Comparison of ENCODE assay signal across 8 cellular contexts in genomic region chr1:165630629-165631402, GRCh38. TPM values are rescaled to one million over a fixed set of nuclear protein-coding genes. Genes with fewer than 3 reads are reported as not detected.
DNase-seq lines count a peak whose midpoint lies in the region; ATAC-seq, FAIRE-seq and TF ChIP-seq lines count a peak whose summit lies in the region.

Gene MGST3 (plus strand): TSS chr1:165631234. CDS start chr1:165649848, 18,614 bp downstream.

- peak; percentile 63 for TF ChIP-seq POLR2A in NB4 (IDR thresholded peaks at IDR 0.05; ENCODE audit: extremely low read depth, insufficient read length)

- no peaks in the 10 kb centered on the region for H3K36me3 ChIP-seq in GM06990 (ENCODE audit: control insufficient read depth, insufficient read depth, low read length)
- peaks cover 0 to 6% of the 10 kb centered on the region in 2 donors for H3K36me3 ChIP-seq in neuronal stem cell (replicated peaks in 1 of 2; ENCODE audit: control insufficient read depth in 2 of 2, insufficient read depth in 2 of 2, low read length in 2 of 2)

- CTCF ChIA-PET in activated naive CD4-positive, alpha-beta T cell treated with anti-CD3 and anti-CD28 coated beads for 36 hours (lab: Charles Lee): interaction anchor here (0.7 to 0.8 kb wide), 2 partner anchors 9 to 33 kb away, joined by 4 read pairs; no protein-coding TSS in a partner anchor

- no peak within 1 kb of the TSS for H3K4me3 Mint-ChIP-seq in activated naive CD4-positive, alpha-beta T cell treated with anti-CD3 and anti-CD28 coated beads for 36 hours

- TF ChIP-seq CTCF in GM06990 (IDR thresholded peaks at IDR 0.05; ENCODE audit: insufficient read depth, low read length, poor library complexity, severe bottlenecking) (no peak), NB4 (IDR thresholded peaks at IDR 0.05; ENCODE audit: low read depth, low read length) (no peak), subcutaneous adipose tissue (IDR thresholded peaks at IDR 0.05; ENCODE audit: low read depth) (no peak)

- no peaks in the 10 kb centered on the region for H3K9me3 ChIP-seq in neuronal stem cell (replicated peaks in 1 of 2; ENCODE audit: control insufficient read depth in 2 of 2, insufficient read depth in 1 of 2, low read depth in 1 of 2, low read length in 2 of 2)

- H3K9ac ChIP-seq in neuronal stem cell (ENCODE audit: low read depth, low read length, poor library complexity): peak within 1 kb of the TSS; percentile 65

- no peaks in the 10 kb centered on the region for H3K9me3 Mint-ChIP-seq in activated naive CD4-positive, alpha-beta T cell treated with anti-CD3 and anti-CD28 coated beads for 36 hours

- no peak within 1 kb of the TSS for H4K91ac ChIP-seq in neuronal stem cell (ENCODE audit: low read depth, low read length, poor library complexity)

- peak within 1 kb of the TSS; percentile 82 for H3K4me2 ChIP-seq in neuronal stem cell (ENCODE audit: insufficient read depth, low read length, poor library complexity, severe bottlenecking)

- peak within 1 kb of the TSS; percentile 77 for H3K14ac ChIP-seq in neuronal stem cell (ENCODE audit: low read length)

- intact Hi-C loops in activated naive CD4-positive, alpha-beta T cell treated with anti-CD3 and anti-CD28 coated beads for 36 hours (cut with micrococcal nuclease): loop anchor here (1.0 to 10.0 kb wide), 7 partner anchors 33 to 1474 kb away; partner anchors contain the start of genes ALDH9A1, POGK, TMCO1 and UCK2

- FAIRE-seq in frontal cortex (lab: Jason Lieb, UNC): no peak

- DNase-seq in GM06990 (ENCODE audit: extremely low read depth, insufficient read length): peak; percentile 92
- DNase-seq in NB4 (ENCODE audit: low read depth): peak; percentile 98
- DNase-seq in SK-N-DZ (ENCODE audit: low spot score): peak; percentile 98
- peak; percentile 97 for DNase-seq in activated naive CD4-positive, alpha-beta T cell treated with anti-CD3 and anti-CD28 coated beads for 36 hours
- DNase-seq in frontal cortex (ENCODE audit: low spot score in 2 of 2): peak; percentile 86 to 88
- DNase-seq in neuronal stem cell (ENCODE audit: low spot score): peak; percentile 94

- peak within 1 kb of the TSS; percentile 88 for H3K27ac ChIP-seq in neuronal stem cell (replicated peaks; ENCODE audit: low read length)

- no peak within 1 kb of the TSS for H3K4ac ChIP-seq in neuronal stem cell (ENCODE audit: low read length)

- ATAC-seq in HG02571 (IDR thresholded peaks at IDR 0.05; ENCODE audit: unreplicated experiment): peak; percentile 88

- H3K4me1 ChIP-seq in neuronal stem cell (ENCODE audit: control insufficient read depth in 2 of 2, insufficient read depth in 1 of 2, low read depth in 1 of 2, low read length in 2 of 2): peaks cover 2 to 8% of the 10 kb centered on the region in 2 donors

- no peak within 1 kb of the TSS for H2AK5ac ChIP-seq in neuronal stem cell (ENCODE audit: low read depth, low read length)

- peaks cover 2% of the 10 kb centered on the region for H3K36me3 Mint-ChIP-seq in activated naive CD4-positive, alpha-beta T cell treated with anti-CD3 and anti-CD28 coated beads for 36 hours (ENCODE audit: low read depth)

- peak within 1 kb of the TSS; percentile 90 for H3K18ac ChIP-seq in neuronal stem cell (ENCODE audit: low read length)

- no peak within 1 kb of the TSS for H2BK12ac ChIP-seq in neuronal stem cell (ENCODE audit: low read length)

- peak within 1 kb of the TSS; percentile 5 for H2BK15ac ChIP-seq in neuronal stem cell (ENCODE audit: low read length)

- H3K27me3 Mint-ChIP-seq in activated naive CD4-positive, alpha-beta T cell treated with anti-CD3 and anti-CD28 coated beads for 36 hours (ENCODE audit: low read depth): no peaks in the 10 kb centered on the region

- peak within 1 kb of the TSS; percentile 89 for H3K4me3 ChIP-seq in GM06990 (replicated peaks; ENCODE audit: low read depth, low read length)
- peak within 1 kb of the TSS; percentile 81 for H3K4me3 ChIP-seq in NB4 (ENCODE audit: low read depth, low read length)
- H3K4me3 ChIP-seq in neuronal stem cell (ENCODE audit: low read length in 2 of 2): peak within 1 kb of the TSS; percentile 79 to 91

- H2BK120ac ChIP-seq in neuronal stem cell (ENCODE audit: low read depth, low read length): no peak within 1 kb of the TSS

- H2BK5ac ChIP-seq in neuronal stem cell (ENCODE audit: low read length): no peak within 1 kb of the TSS

- H3K79me1 ChIP-seq in neuronal stem cell (ENCODE audit: low read depth, low read length): peaks cover 4% of the 10 kb centered on the region

- no peaks in the 10 kb centered on the region for H3K27me3 ChIP-seq in GM06990 (replicated peaks; ENCODE audit: control insufficient read depth, insufficient read depth, low read length)
- peaks cover 0 to 21% (median 0%) of the 10 kb centered on the region in 3 experiments for H3K27me3 ChIP-seq in neuronal stem cell (ENCODE audit: control insufficient read depth in 3 of 3, insufficient read depth in 3 of 3, low read depth in 1 of 3, low read length in 3 of 3)

- WGBS in neuronal stem cell (ENCODE audit: extremely low coverage in 2 of 2, insufficient read length in 2 of 2, insufficient replicate concordance in 1 of 2), 2 donors: no CpG with 5 or more reads among the region's 58 CpGs

- H3K27ac Mint-ChIP-seq in activated naive CD4-positive, alpha-beta T cell treated with anti-CD3 and anti-CD28 coated beads for 36 hours: no peak within 1 kb of the TSS

- H3K23ac ChIP-seq in neuronal stem cell (ENCODE audit: low read depth, low read length, poor library complexity): peak within 1 kb of the TSS; percentile 70

- peak within 1 kb of the TSS; percentile 91 for H2AFZ ChIP-seq in neuronal stem cell (ENCODE audit: low read length)

- no peak within 1 kb of the TSS for H4K8ac ChIP-seq in neuronal stem cell (ENCODE audit: low read depth, low read length)

- H3K4me1 Mint-ChIP-seq in activated naive CD4-positive, alpha-beta T cell treated with anti-CD3 and anti-CD28 coated beads for 36 hours (ENCODE audit: low read depth): peaks cover 20% of the 10 kb centered on the region

RNA-seq across cellular contexts. Expression of gene MGST3, which starts in this region (rescaled TPM):
- polyA plus RNA-seq in SK-N-DZ (2014; cell fraction: cytosol; rRNA removed): 207 and 231 TPM in 2 replicates
- polyA plus RNA-seq in SK-N-DZ (2014; cell fraction: nucleus; rRNA removed): 200 and 263 TPM in 2 replicates
- 10 to 100 TPM; 26.6 to 29.2 TPM for total RNA-seq in activated naive CD4-positive, alpha-beta T cell treated with anti-CD3 and anti-CD28 coated beads for 36 hours
- total RNA-seq in frontal cortex: 162 TPM
- 164 TPM for polyA plus RNA-seq in neuronal stem cell (2013, experiment 1 of 2)
- 164 TPM for polyA plus RNA-seq in neuronal stem cell (2013, experiment 2 of 2)
- total RNA-seq in subcutaneous adipose tissue: 100 to 1,000 TPM; 319 to 444 (median 396) TPM

Comparison
In these comparisons a context has a peak if more than half of its experiments do, and no peak if none do; other contexts are left out.
1. Peak in every context shown above with its lines: DNase-seq, ATAC-seq, H3K4me3 ChIP-seq and H3K27ac ChIP-seq.